ENCODE assay signal across 11 cellular contexts in genomic region chr7:134686782-134687181, GRCh38. TPM values are rescaled to one million over a fixed set of nuclear protein-coding genes. Genes with fewer than 3 reads are reported as not detected.
DNase-seq lines count a peak whose midpoint lies in the region; ATAC-seq, FAIRE-seq and TF ChIP-seq lines count a peak whose summit lies in the region.
"Had no signal": no experiment of that assay in that cellular context is flagged by ENCODE, and none has a peak within 500 bp of the region (broad histone marks: within the 10 kb centered on the region; RNA-seq: fewer than 3 reads in every experiment).

No MANE protein-coding gene starts in this region.

- no peak overlapping the region for H3K27ac ChIP-seq in K562 (ENCODE audit: extremely low read depth, low read depth, low read length)
- no peak overlapping the region for H3K27ac ChIP-seq in lower lobe of right lung

- TF ChIP-seq POLR2A in K562 (conservative IDR thresholded peaks at IDR 0.05) = no peak

- in situ Hi-C loops in K562 (cut with MboI) = no loop called here

- H4K20me1 ChIP-seq in K562 (replicated peaks; ENCODE audit: control insufficient read depth, insufficient read depth, low read length) = no peaks in the 10 kb centered on the region; the same call in 1 of the 2 replicates

- H3K4me1 ChIP-seq in K562 (replicated peaks in 1 of 2; ENCODE audit: control insufficient read depth in 2 of 2, insufficient read depth in 2 of 2, low read length in 2 of 2) (no peaks in the 10 kb centered on the region), lower lobe of right lung (peaks cover 13% of the 10 kb centered on the region)

- H3K9ac ChIP-seq in K562 (ENCODE audit: insufficient read depth in 1 of 2, low read depth in 2 of 2, low read length in 2 of 2) = no peak overlapping the region

- H3K4me2 ChIP-seq in K562 (ENCODE audit: insufficient read depth, low read length) = no peak overlapping the region

- H3K9me1 ChIP-seq in K562 (ENCODE audit: control insufficient read depth, insufficient read depth, low read length) = no peaks in the 10 kb centered on the region

- POLR2A ChIA-PET in K562 (lab: Yijun Ruan, JAX) = interaction anchor here (0.5 to 2.6 kb wide), 3 partner anchors 10 to 737 kb away, joined by 3 to 8 read pairs (median 3); no protein-coding TSS in a partner anchor

- no peaks in the 10 kb centered on the region for H3K36me3 ChIP-seq in K562 (ENCODE audit: control insufficient read depth, insufficient read depth, low read length)
- no peaks in the 10 kb centered on the region for H3K36me3 ChIP-seq in lower lobe of right lung

- H3K4me3 ChIP-seq in LNCaP clone FGC (ENCODE audit: low read depth, low read length) (no peak overlapping the region), K562 (no peak overlapping the region), lower lobe of right lung (no peak overlapping the region)

- TF ChIP-seq CTCF in AG09319 (IDR thresholded peaks at IDR 0.05; ENCODE audit: low read depth, low read length) = peak; percentile 31
- peak; percentile 35 for TF ChIP-seq CTCF in LNCaP clone FGC (IDR thresholded peaks at IDR 0.05; ENCODE audit: control insufficient read depth, extremely low read depth, insufficient read depth)
- TF ChIP-seq CTCF in K562 (IDR thresholded peaks at IDR 0.05 in 2 of 3, conservative IDR thresholded peaks at IDR 0.05 in 1 of 3; ENCODE audit: insufficient read depth in 2 of 3, low read depth in 1 of 3, low read length in 3 of 3) = peak; percentile 18 to 63 (median 33); a peak in 3 of 6 replicates
- TF ChIP-seq CTCF in lower lobe of right lung (IDR thresholded peaks at IDR 0.05) = peak; percentile 27

- BruUV-seq in K562 (replicated peaks; lab: Mats Ljungman, UMichigan) = no TSS peak

- intact Hi-C loops in K562 (cut with micrococcal nuclease) (loop anchor here (2.0 to 5.0 kb wide), 3 partner anchors 66 to 486 kb away; partner anchors contain the start of gene CYREN), lower lobe of right lung (cut with DNase I) (no loop called here)

- TF ChIP-seq RAD21 in K562 (CRISPR knock-in tag; conservative IDR thresholded peaks at IDR 0.05 in 1 of 2, IDR thresholded peaks at IDR 0.05 in 1 of 2) = peak; percentile 65 to 74

- 3% methylated on average over 6 of the region's 6 CpGs for WGBS in K562 (ENCODE audit: insufficient coverage, low coverage, missing lambda C conversion rate)

- FAIRE-seq in K562 (lab: Jason Lieb, UNC) = no peak
- FAIRE-seq: G401.6 had no signal

- H3K9me3 ChIP-seq in K562 (replicated peaks; ENCODE audit: control insufficient read depth, insufficient read depth, low read depth, low read length) = no peaks in the 10 kb centered on the region
- no peaks in the 10 kb centered on the region for H3K9me3 ChIP-seq in lower lobe of right lung

- ATAC-seq in K562 (peak; percentile 50), lower lobe of right lung (no peak), GM19351 (IDR thresholded peaks at IDR 0.05; ENCODE audit: unreplicated experiment) (no peak), HG03565 (IDR thresholded peaks at IDR 0.05; ENCODE audit: unreplicated experiment) (no peak)
- ATAC-seq: activated CD4-positive, CD25-positive, alpha-beta regulatory T cell treated with anti-CD3 and anti-CD28 coated beads, Interleukin-2, amount 50 U/mL, for 24 hours had no signal

- TF ChIP-seq EP300 in K562 (IDR thresholded peaks at IDR 0.05; ENCODE audit: low read length) = no peak

- H3K27me3 ChIP-seq in K562 (ENCODE audit: control insufficient read depth in 2 of 2, insufficient read depth in 2 of 2, low read length in 2 of 2) = peaks cover 30 to 31% of the 10 kb centered on the region in 2 experiments
- H3K27me3 ChIP-seq in lower lobe of right lung (ENCODE audit: low read depth) = no peaks in the 10 kb centered on the region

- CTCF ChIA-PET in K562 (lab: Yijun Ruan, JAX; ENCODE audit: low intra/inter-chr PET ratio) = interaction anchor here (0.8 to 2.6 kb wide), 4 partner anchors 53 to 960 kb away, joined by 4 to 10 read pairs (median 4); no protein-coding TSS in a partner anchor

- no peak for DNase-seq in AG09319 (ENCODE audit: extremely low read depth, low read depth)
- DNase-seq in LNCaP clone FGC (ENCODE audit: low read depth) = no peak
- DNase-seq in K562 (ENCODE audit: extremely low read depth in 1 of 4, low spot score in 3 of 4) = no peak
- no peak for DNase-seq in lower lobe of right lung
- no peak for DNase-seq in cerebellar nuclear complex (lab: John Stamatoyannopoulos, UW)
- DNase-seq in NCI-H510A treated with DMSO at 0.1 percent for 48 hours (lab: John Stamatoyannopoulos, UW) = no peak
- DNase-seq: NCI-H2171 had no signal

- H3K79me2 ChIP-seq in K562 (ENCODE audit: control insufficient read depth, insufficient read depth, low read length) = no peaks in the 10 kb centered on the region

- no peak overlapping the region for H2AFZ ChIP-seq in K562 (ENCODE audit: low read depth, low read length)

TF ChIP-seq in K562, 482 proteins besides CTCF, POLR2A, EP300 and RAD21:
- TF ChIP-seq PHTF2 (CRISPR knock-in tag; IDR thresholded peaks at IDR 0.05) = no peak
- TF ChIP-seq ETS2 (tag; IDR thresholded peaks at IDR 0.05; ENCODE audit: borderline replicate concordance, poor library complexity, severe bottlenecking) = no peak
- TF ChIP-seq SMC3 (conservative IDR thresholded peaks at IDR 0.05; ENCODE audit: insufficient read depth, low read depth, low read length) = 0 out of 2 replicates have a peak, but pooled peaks have one; percentile 7
- TF ChIP-seq, protein P1, sequence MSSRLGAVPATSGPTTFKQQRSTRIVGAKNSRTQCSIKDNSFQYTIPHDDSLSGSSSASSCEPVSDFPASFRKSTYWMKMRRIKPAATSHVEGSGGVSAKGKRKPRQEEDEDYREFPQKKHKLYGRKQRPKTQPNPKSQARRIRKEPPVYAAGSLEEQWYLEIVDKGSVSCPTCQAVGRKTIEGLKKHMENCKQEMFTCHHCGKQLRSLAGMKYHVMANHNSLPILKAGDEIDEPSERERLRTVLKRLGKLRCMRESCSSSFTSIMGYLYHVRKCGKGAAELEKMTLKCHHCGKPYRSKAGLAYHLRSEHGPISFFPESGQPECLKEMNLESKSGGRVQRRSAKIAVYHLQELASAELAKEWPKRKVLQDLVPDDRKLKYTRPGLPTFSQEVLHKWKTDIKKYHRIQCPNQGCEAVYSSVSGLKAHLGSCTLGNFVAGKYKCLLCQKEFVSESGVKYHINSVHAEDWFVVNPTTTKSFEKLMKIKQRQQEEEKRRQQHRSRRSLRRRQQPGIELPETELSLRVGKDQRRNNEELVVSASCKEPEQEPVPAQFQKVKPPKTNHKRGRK (tag; IDR thresholded peaks at IDR 0.05) = no peak
- peak; percentile 43 for TF ChIP-seq GATA2 (CRISPR knock-in tag; IDR thresholded peaks at IDR 0.05)
- TF ChIP-seq, protein P2, sequence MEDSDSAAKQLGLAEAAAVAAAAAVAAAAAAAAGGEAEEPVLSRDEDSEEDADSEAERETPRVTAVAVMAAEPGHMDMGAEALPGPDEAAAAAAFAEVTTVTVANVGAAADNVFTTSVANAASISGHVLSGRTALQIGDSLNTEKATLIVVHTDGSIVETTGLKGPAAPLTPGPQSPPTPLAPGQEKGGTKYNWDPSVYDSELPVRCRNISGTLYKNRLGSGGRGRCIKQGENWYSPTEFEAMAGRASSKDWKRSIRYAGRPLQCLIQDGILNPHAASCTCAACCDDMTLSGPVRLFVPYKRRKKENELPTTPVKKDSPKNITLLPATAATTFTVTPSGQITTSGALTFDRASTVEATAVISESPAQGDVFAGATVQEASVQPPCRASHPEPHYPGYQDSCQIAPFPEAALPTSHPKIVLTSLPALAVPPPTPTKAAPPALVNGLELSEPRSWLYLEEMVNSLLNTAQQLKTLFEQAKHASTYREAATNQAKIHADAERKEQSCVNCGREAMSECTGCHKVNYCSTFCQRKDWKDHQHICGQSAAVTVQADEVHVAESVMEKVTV (CRISPR knock-in tag; IDR thresholded peaks at IDR 0.05) = 0 out of 2 replicates have a peak, but pooled peaks have one; percentile 47

RNA-seq across cellular contexts. Expression of gene BPGM, which starts 40.1 kb away (rescaled TPM):
- total RNA-seq in K562 (2011; cell fraction: chromatin; rRNA removed; ENCODE audit: low replicate concordance) = 11.3 and 14.7 TPM in 2 replicates
- total RNA-seq in K562 (2011; cell fraction: nucleolus; rRNA removed) = 5.7 and 7.1 TPM in 2 replicates
- total RNA-seq in K562 (2011; cell fraction: nucleoplasm; rRNA removed) = 7.7 and 8.3 TPM in 2 replicates
- total RNA-seq in K562 (2014; rRNA removed) = 16.2 and 17.1 TPM in 2 replicates
- total RNA-seq in K562 (2014; rRNA removed; fragmentation: Illumina TruSeq; extraction: Trizol) = 21.2 and 22.3 TPM in 2 replicates
- 16.3 and 17.7 TPM in 2 replicates for total RNA-seq in K562 (2015; rRNA removed; fragmentation: Illumina TruSeq; extraction: Trizol)
- 14.1 and 15.7 TPM in 2 replicates for total RNA-seq in K562 (2021)
- 18.0 and 24.1 TPM in 2 replicates for polyA plus RNA-seq in K562 (2011; rRNA removed)
- polyA plus RNA-seq in K562 (2011; cell fraction: cytosol; rRNA removed) = 6.4 and 13.1 TPM in 2 replicates
- polyA plus RNA-seq in K562 (2011; cell fraction: nucleus; rRNA removed) = 3.6 and 6.0 TPM in 2 replicates
- polyA plus RNA-seq in K562 (2012) = 12.3 and 13.9 TPM in 2 replicates
- 23.3 and 25.3 TPM in 2 replicates for polyA plus RNA-seq in K562 (2014; fragmentation: Illumina TruSeq; extraction: Trizol)
- 10 to 100 TPM; 33.0 to 46.1 TPM for polyA plus RNA-seq in K562 (2014; fragmentation: Nextera tagmentation; extraction: Ambion mirVana)
- 17.0 and 20.3 TPM in 2 replicates for polyA plus RNA-seq in K562 (2014; rRNA removed)
- polyA minus RNA-seq in K562 (2011; rRNA and poly(A)+ RNA removed) = 18.3 and 19.4 TPM in 2 replicates
- polyA minus RNA-seq in K562 (2011; cell fraction: cytosol; rRNA and poly(A)+ RNA removed) = 3.6 and 6.2 TPM in 2 replicates
- polyA minus RNA-seq in K562 (2011; cell fraction: nucleus; rRNA and poly(A)+ RNA removed) = 4.3 and 6.8 TPM in 2 replicates
- 16.9 TPM for total RNA-seq in lower lobe of right lung
